In the genomic region with DNA sequence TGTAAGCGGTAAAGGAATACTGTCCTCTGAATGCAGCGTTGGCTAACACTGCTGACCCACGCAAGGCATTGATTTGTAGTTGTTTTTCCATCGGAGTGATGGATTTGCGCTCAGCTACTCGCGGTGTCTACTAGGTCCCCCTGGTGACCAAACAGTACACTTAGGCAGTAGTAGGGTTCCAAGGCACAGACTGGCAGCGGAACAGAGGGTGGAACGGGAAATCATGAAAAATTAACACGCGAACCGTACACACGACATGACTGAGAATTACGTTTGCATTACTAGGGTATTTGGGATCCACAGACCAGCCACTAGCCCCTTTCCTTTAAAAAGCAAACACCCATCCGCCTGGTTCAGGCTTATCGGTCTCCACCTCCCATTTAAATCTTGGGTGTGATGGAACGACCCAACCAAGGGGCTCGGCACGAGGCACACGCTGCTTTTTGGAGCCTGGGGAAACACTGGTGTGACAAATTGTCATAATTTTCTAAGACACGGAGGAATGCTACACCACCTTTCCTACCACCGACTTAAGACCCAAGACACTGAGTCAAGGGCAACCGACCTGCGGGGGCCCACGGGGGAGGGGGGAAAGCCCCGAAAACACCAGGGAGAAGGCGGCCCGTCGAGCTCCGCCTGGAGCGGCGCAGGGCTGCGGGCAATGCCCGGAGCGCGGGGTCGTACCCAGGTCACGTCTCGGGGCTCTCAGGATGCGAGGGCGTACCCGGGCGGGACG, we compare ENCODE assay signal across 1 cellular context.
A peak's percentile ranks its signal among the peaks of the same experiment; 100 is the strongest.
TF ChIP-seq lines count a peak whose summit lies in the region.

No MANE protein-coding gene starts in this region.

TF ChIP-seq in GM12878, 131 proteins besides CTCF, POLR2A, EP300 and RAD21 (continues in another document):
- TF ChIP-seq, protein P1, sequence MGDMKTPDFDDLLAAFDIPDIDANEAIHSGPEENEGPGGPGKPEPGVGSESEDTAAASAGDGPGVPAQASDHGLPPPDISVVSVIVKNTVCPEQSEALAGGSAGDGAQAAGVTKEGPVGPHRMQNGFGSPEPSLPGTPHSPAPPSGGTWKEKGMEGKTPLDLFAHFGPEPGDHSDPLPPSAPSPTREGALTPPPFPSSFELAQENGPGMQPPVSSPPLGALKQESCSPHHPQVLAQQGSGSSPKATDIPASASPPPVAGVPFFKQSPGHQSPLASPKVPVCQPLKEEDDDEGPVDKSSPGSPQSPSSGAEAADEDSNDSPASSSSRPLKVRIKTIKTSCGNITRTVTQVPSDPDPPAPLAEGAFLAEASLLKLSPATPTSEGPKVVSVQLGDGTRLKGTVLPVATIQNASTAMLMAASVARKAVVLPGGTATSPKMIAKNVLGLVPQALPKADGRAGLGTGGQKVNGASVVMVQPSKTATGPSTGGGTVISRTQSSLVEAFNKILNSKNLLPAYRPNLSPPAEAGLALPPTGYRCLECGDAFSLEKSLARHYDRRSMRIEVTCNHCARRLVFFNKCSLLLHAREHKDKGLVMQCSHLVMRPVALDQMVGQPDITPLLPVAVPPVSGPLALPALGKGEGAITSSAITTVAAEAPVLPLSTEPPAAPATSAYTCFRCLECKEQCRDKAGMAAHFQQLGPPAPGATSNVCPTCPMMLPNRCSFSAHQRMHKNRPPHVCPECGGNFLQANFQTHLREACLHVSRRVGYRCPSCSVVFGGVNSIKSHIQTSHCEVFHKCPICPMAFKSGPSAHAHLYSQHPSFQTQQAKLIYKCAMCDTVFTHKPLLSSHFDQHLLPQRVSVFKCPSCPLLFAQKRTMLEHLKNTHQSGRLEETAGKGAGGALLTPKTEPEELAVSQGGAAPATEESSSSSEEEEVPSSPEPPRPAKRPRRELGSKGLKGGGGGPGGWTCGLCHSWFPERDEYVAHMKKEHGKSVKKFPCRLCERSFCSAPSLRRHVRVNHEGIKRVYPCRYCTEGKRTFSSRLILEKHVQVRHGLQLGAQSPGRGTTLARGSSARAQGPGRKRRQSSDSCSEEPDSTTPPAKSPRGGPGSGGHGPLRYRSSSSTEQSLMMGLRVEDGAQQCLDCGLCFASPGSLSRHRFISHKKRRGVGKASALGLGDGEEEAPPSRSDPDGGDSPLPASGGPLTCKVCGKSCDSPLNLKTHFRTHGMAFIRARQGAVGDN (IDR thresholded peaks at IDR 0.05), result peak; percentile 44; the same call in 1 of the 2 replicates
- TF ChIP-seq WRNIP1 (IDR thresholded peaks at IDR 0.05; ENCODE audit: borderline replicate concordance, low read depth, low read length), result 0 out of 2 replicates have a peak, but pooled peaks have one; percentile 56
- no peak for TF ChIP-seq STAT3 (IDR thresholded peaks at IDR 0.05; ENCODE audit: low read depth, low read length)
- 0 out of 2 replicates have a peak, but pooled peaks have one; percentile 11 for TF ChIP-seq TBL1XR1 (IDR thresholded peaks at IDR 0.05; ENCODE audit: low read depth, low read length)
- TF ChIP-seq RCOR1 (conservative IDR thresholded peaks at IDR 0.05; ENCODE audit: low read depth, low read length), result no peak
- TF ChIP-seq NR2C1 (IDR thresholded peaks at IDR 0.05), result no peak
- no peak for TF ChIP-seq ZBTB11 (CRISPR knock-in tag; IDR thresholded peaks at IDR 0.05)
- TF ChIP-seq, protein P2, sequence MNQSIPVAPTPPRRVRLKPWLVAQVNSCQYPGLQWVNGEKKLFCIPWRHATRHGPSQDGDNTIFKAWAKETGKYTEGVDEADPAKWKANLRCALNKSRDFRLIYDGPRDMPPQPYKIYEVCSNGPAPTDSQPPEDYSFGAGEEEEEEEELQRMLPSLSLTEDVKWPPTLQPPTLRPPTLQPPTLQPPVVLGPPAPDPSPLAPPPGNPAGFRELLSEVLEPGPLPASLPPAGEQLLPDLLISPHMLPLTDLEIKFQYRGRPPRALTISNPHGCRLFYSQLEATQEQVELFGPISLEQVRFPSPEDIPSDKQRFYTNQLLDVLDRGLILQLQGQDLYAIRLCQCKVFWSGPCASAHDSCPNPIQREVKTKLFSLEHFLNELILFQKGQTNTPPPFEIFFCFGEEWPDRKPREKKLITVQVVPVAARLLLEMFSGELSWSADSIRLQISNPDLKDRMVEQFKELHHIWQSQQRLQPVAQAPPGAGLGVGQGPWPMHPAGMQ (IDR thresholded peaks at IDR 0.05; ENCODE audit: borderline replicate concordance), result no peak
- TF ChIP-seq RAD51 (IDR thresholded peaks at IDR 0.05), result peak; percentile 14; the same call in 1 of the 2 replicates
- TF ChIP-seq MEF2A (IDR thresholded peaks at IDR 0.05; ENCODE audit: insufficient read depth, low read depth, low read length), result no peak
- no peak for TF ChIP-seq SIX5 (IDR thresholded peaks at IDR 0.05; ENCODE audit: low read depth, low read length, severe bottlenecking)
- TF ChIP-seq PRDM15 (CRISPR knock-in tag; IDR thresholded peaks at IDR 0.05), result no peak
- TF ChIP-seq ZNF384 (IDR thresholded peaks at IDR 0.05; ENCODE audit: borderline replicate concordance, low read depth, low read length), result no peak
- TF ChIP-seq E4F1 (IDR thresholded peaks at IDR 0.05; ENCODE audit: borderline replicate concordance, partially characterized antibody), result no peak
- TF ChIP-seq NBN (IDR thresholded peaks at IDR 0.05), result peak; percentile 66
- TF ChIP-seq CHD1 (IDR thresholded peaks at IDR 0.05; ENCODE audit: low read depth, low read length), result peak; percentile 84; the same call in 1 of the 2 replicates
- no peak for TF ChIP-seq EZH2 (IDR thresholded peaks at IDR 0.05; ENCODE audit: borderline replicate concordance, control insufficient read depth, low read depth, low read length)
- TF ChIP-seq NFYA (IDR thresholded peaks at IDR 0.05; ENCODE audit: borderline replicate concordance, low read depth, low read length), result no peak
- no peak for TF ChIP-seq SP1 (IDR thresholded peaks at IDR 0.05; ENCODE audit: low read depth, low read length)
- TF ChIP-seq, protein P3, sequence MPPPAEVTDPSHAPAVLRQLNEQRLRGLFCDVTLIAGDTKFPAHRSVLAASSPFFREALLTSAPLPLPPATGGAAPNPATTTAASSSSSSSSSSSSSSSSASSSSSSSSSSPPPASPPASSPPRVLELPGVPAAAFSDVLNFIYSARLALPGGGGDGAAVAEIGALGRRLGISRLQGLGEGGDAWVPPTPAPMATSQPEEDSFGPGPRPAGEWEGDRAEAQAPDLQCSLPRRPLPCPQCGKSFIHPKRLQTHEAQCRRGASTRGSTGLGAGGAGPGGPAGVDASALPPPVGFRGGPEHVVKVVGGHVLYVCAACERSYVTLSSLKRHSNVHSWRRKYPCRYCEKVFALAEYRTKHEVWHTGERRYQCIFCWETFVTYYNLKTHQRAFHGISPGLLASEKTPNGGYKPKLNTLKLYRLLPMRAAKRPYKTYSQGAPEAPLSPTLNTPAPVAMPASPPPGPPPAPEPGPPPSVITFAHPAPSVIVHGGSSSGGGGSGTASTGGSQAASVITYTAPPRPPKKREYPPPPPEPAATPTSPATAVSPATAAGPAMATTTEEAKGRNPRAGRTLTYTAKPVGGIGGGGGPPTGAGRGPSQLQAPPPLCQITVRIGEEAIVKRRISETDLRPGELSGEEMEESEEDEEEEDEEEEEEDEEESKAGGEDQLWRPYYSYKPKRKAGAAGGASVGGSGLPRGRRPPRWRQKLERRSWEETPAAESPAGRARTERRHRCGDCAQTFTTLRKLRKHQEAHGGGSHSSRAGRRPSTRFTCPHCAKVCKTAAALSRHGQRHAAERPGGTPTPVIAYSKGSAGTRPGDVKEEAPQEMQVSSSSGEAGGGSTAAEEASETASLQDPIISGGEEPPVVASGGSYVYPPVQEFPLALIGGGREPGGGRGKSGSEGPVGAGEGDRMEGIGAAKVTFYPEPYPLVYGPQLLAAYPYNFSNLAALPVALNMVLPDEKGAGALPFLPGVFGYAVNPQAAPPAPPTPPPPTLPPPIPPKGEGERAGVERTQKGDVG (CRISPR knock-in tag; IDR thresholded peaks at IDR 0.05), result no peak
- no peak for TF ChIP-seq ZNF24 (IDR thresholded peaks at IDR 0.05)
- TF ChIP-seq SMAD1 (IDR thresholded peaks at IDR 0.05; ENCODE audit: low read depth, partially characterized antibody), result no peak
- no peak for TF ChIP-seq YBX1 (IDR thresholded peaks at IDR 0.05)
- no peak for TF ChIP-seq SUZ12 (IDR thresholded peaks at IDR 0.05; ENCODE audit: unreplicated experiment)
- TF ChIP-seq BCL3 (IDR thresholded peaks at IDR 0.05; ENCODE audit: borderline replicate concordance, insufficient read depth, low read depth, low read length, poor library complexity, severe bottlenecking), result no peak
- TF ChIP-seq TARDBP (IDR thresholded peaks at IDR 0.05; ENCODE audit: borderline replicate concordance), result no peak
- peak; percentile 20; the same call in 1 of the 2 replicates for TF ChIP-seq YY1 (IDR thresholded peaks at IDR 0.05; ENCODE audit: low read depth, low read length)
- TF ChIP-seq MXI1 (IDR thresholded peaks at IDR 0.05; ENCODE audit: low read depth, low read length), result peak; percentile 45; the same call in 1 of the 2 replicates
- TF ChIP-seq MAX (IDR thresholded peaks at IDR 0.05; ENCODE audit: low read depth, low read length), result peak; percentile 25; the same call in 1 of the 2 replicates
- TF ChIP-seq CBFB (IDR thresholded peaks at IDR 0.05; ENCODE audit: low read depth), result no peak
